ENCODE assay signal across 31 cellular contexts in genomic region chr2:196097864-196098660, GRCh38. TPM values are rescaled to one million over a fixed set of nuclear protein-coding genes. Genes with fewer than 3 reads are reported as not detected.
"Had no signal": no experiment of that assay in that cellular context is flagged by ENCODE, and none has a peak within 500 bp of the region (broad histone marks: within the 10 kb centered on the region; RNA-seq: fewer than 3 reads in every experiment).

No MANE protein-coding gene starts in this region.

- H3K9me3 ChIP-seq: adrenal gland, body of pancreas, lower lobe of right lung, mucosa of descending colon, thoracic aorta, uterus had no signal

- DNase-seq: activated CD4-positive, alpha-beta T cell treated with anti-CD3 and anti-CD28 coated beads for 48 hours; activated CD4-positive, alpha-beta T cell treated with anti-CD3 and anti-CD28 coated beads, Interleukin-2, amount 50 U/mL, for 48 hours; activated CD8-positive, alpha-beta memory T cell treated with anti-CD3 and anti-CD28 coated beads, Interleukin-2, amount 50 U/mL, for 4 hours; activated effector memory CD4-positive, alpha-beta T cell treated with anti-CD3 and anti-CD28 coated beads, Interleukin-2, amount 50 U/mL, for 16 hours; activated naive CD4-positive, alpha-beta T cell treated with anti-CD3 and anti-CD28 coated beads for 36 hours; activated naive CD8-positive, alpha-beta T cell treated with anti-CD3 and anti-CD28 coated beads for 36 hours; activated T-cell treated with anti-CD3 and anti-CD28 coated beads, Interleukin-2, amount 50 U/mL, for 1 hour; adrenal gland; aorta; body of pancreas; dermis blood vessel endothelial cell; effector CD4-positive, alpha-beta T cell; left lung; lower lobe of right lung; mucosa of descending colon; right cardiac atrium; spleen; stimulated activated CD4-positive, alpha-beta T cell treated with anti-CD3 and anti-CD28 coated beads, Interleukin-2, amount 100 ng/mL, for 48 hours; uterus had no signal

- H3K4me3 Mint-ChIP-seq: activated naive CD4-positive, alpha-beta T cell treated with anti-CD3 and anti-CD28 coated beads for 36 hours; activated naive CD8-positive, alpha-beta T cell treated with anti-CD3 and anti-CD28 coated beads for 36 hours; activated T-helper 1 cell treated with anti-CD3 and anti-CD28 coated beads, Interleukin-12 subunit alpha, Interleukin-12 subunit beta, Interleukin-2, Interleukin-4 antibody, amounts not matched to agents 30 ng/mL and 10 ng/mL and 1 ng/mL, durations not matched to agents 14 hours and 24 hours and 36 hours; natural killer cell treated with Interleukin-12 subunit alpha and Interleukin-12 subunit beta and Interleukin-15 and Interleukin-18, amount 100 ng/mL, for 72 hours; stimulated activated naive CD8-positive, alpha-beta T cell treated with anti-CD3 and anti-CD28 coated beads, Interleukin-15, Interleukin-2, amounts not matched to agents 100 ng/mL and 50 ng/mL, for 24 hours; type B pancreatic cell had no signal

- H3K27me3 ChIP-seq: adrenal gland, body of pancreas, left lung, spleen, uterus had no signal

- H3K27ac Mint-ChIP-seq: activated naive CD4-positive, alpha-beta T cell treated with anti-CD3 and anti-CD28 coated beads for 36 hours; activated naive CD8-positive, alpha-beta T cell treated with anti-CD3 and anti-CD28 coated beads for 36 hours; activated T-helper 1 cell treated with anti-CD3 and anti-CD28 coated beads, Interleukin-12 subunit alpha, Interleukin-12 subunit beta, Interleukin-2, Interleukin-4 antibody, amounts not matched to agents 30 ng/mL and 10 ng/mL and 1 ng/mL, durations not matched to agents 14 hours and 24 hours and 36 hours; natural killer cell treated with Interleukin-12 subunit alpha and Interleukin-12 subunit beta and Interleukin-15 and Interleukin-18, amount 100 ng/mL, for 72 hours; stimulated activated naive CD8-positive, alpha-beta T cell treated with anti-CD3 and anti-CD28 coated beads, Interleukin-15, Interleukin-2, amounts not matched to agents 100 ng/mL and 50 ng/mL, for 24 hours; type B pancreatic cell had no signal

- FAIRE-seq: colon, frontal cortex, islet of Langerhans, TTC549 had no signal

- H3K9me3 Mint-ChIP-seq: natural killer cell treated with Interleukin-12 subunit alpha and Interleukin-12 subunit beta and Interleukin-15 and Interleukin-18, amount 100 ng/mL, for 72 hours; type B pancreatic cell had no signal

- H3K27ac ChIP-seq: adrenal gland, body of pancreas, epithelial cell of prostate, left lung, lower lobe of right lung, spleen, thoracic aorta, uterus, VCaP had no signal

- H3K36me3 Mint-ChIP-seq: type B pancreatic cell had no signal

- ATAC-seq: activated CD4-positive, CD25-positive, alpha-beta regulatory T cell treated with anti-CD3 and anti-CD28 coated beads, Interleukin-2, amount 50 U/mL, for 24 hours; body of pancreas; left lung; lower lobe of right lung; natural killer cell treated with Interleukin-12 subunit alpha and Interleukin-12 subunit beta and Interleukin-15 and Interleukin-18, amount 100 ng/mL, for 72 hours; right cardiac atrium had no signal

- H3K4me1 ChIP-seq: body of pancreas, left lung, uterus had no signal

- H3K27me3 Mint-ChIP-seq: activated naive CD8-positive, alpha-beta T cell treated with anti-CD3 and anti-CD28 coated beads for 36 hours; stimulated activated naive CD8-positive, alpha-beta T cell treated with anti-CD3 and anti-CD28 coated beads, Interleukin-15, Interleukin-2, amounts not matched to agents 100 ng/mL and 50 ng/mL, for 24 hours had no signal

RNA-seq across cellular contexts. Expression of gene DNAH7, which starts 29.4 kb away (rescaled TPM):
- total RNA-seq: activated T-helper 1 cell treated with anti-CD3 and anti-CD28 coated beads, Interleukin-12 subunit alpha, Interleukin-12 subunit beta, Interleukin-2, Interleukin-4 antibody, amounts not matched to agents 30 ng/mL and 10 ng/mL and 1 ng/mL, durations not matched to agents 14 hours and 24 hours and 36 hours had no signal
